Comparison of ENCODE assay signal across 23 cellular contexts in the genomic region with DNA sequence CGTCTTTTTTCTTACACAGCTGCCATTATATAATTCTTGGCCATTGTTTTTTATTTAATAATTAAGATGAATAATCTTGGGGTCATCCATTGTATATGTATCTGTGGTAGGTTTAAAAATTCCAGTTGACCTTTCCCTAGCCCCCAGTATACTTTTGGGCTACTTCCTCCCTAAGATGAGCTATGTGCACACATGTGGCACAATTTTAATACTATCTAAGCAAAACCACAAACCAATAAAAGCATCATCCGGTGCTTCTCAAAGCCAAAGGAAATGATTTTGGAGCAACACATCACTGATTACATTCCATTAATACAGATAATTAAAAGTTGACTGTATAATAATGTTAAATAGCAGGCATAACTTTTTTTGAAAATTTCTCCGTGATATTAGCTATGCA.
"Had no signal": no experiment of that assay in that cellular context is flagged by ENCODE, and none has a peak within 500 bp of the region (broad histone marks: within the 10 kb centered on the region; RNA-seq: fewer than 3 reads in every experiment).

No MANE protein-coding gene starts in this region.

- H3K4me1 ChIP-seq: gastroesophageal sphincter, left ventricle myocardium inferior, uterus had no signal

- DNase-seq: activated CD4-positive, alpha-beta memory T cell treated with anti-CD3 and anti-CD28 coated beads, Interleukin-2, amount 10 ng/mL, durations not matched to agents 7 days and 5 days; activated CD4-positive, alpha-beta T cell treated with anti-CD3 and anti-CD28 coated beads for 1 hour; activated CD4-positive, alpha-beta T cell treated with anti-CD3 and anti-CD28 coated beads, Interleukin-2, amount 10 ng/mL, durations not matched to agents 7 days and 5 days; activated naive CD8-positive, alpha-beta T cell treated with anti-CD3 and anti-CD28 coated beads, Interleukin-2, amount 50 U/mL, for 24 hours; activated T-cell treated with anti-CD3 and anti-CD28 coated beads, Interleukin-2, amount 50 U/mL, for 4 hours; amygdala; caudate nucleus; islet precursor cell; left ventricle myocardium inferior; posterior cingulate gyrus; right cardiac atrium; stimulated activated CD4-positive, alpha-beta T cell treated with anti-CD3 and anti-CD28 coated beads, Interleukin-2, amount 100 ng/mL, for 48 hours; uterus had no signal

- H3K27me3 Mint-ChIP-seq: activated CD4-positive, alpha-beta memory T cell treated with anti-CD3 and anti-CD28 coated beads, Interleukin-2, amount 10 ng/mL, durations not matched to agents 7 days and 5 days; activated CD4-positive, alpha-beta T cell treated with anti-CD3 and anti-CD28 coated beads, Interleukin-2, amount 10 ng/mL, durations not matched to agents 7 days and 5 days; activated naive CD4-positive, alpha-beta T cell treated with anti-CD3 and anti-CD28 coated beads, Interleukin-2, amount 50 U/mL, for 24 hours; activated naive CD8-positive, alpha-beta T cell treated with anti-CD3 and anti-CD28 coated beads, Interleukin-2, amount 50 U/mL, for 24 hours; activated T-helper 17 cell treated with anti-CD3 and anti-CD28 coated beads, Interleukin-2, amount 50 U/mL, for 72 hours; dendritic cell treated with granulocyte-macrophage colony-stimulating factor and Interleukin-4, amounts not matched to agents 40 ng/mL and 50 ng/mL, for 4 days; stimulated activated naive CD8-positive, alpha-beta T cell treated with anti-CD3 and anti-CD28 coated beads, Interleukin-15, Interleukin-2, amounts not matched to agents 100 ng/mL and 50 ng/mL, for 24 hours; type B pancreatic cell had no signal

- H3K36me3 ChIP-seq: uterus had no signal

- H3K27ac ChIP-seq: epithelial cell of prostate, gastroesophageal sphincter, hepatocyte, left ventricle myocardium inferior, uterus had no signal

- H2AFZ ChIP-seq: hepatocyte had no signal

- H3K79me2 ChIP-seq: hepatocyte had no signal

- ATAC-seq: activated naive CD8-positive, alpha-beta T cell treated with anti-CD3 and anti-CD28 coated beads, Interleukin-2, amount 50 U/mL, for 24 hours; activated T-cell treated with anti-CD3 and anti-CD28 coated beads, Interleukin-2, amount 50 U/mL, for 4 hours; activated T-helper 17 cell treated with anti-CD3 and anti-CD28 coated beads, Interleukin-2, amount 50 U/mL, for 72 hours; gastroesophageal sphincter; right cardiac atrium; WTC11 had no signal

- H3K27ac Mint-ChIP-seq: activated CD4-positive, alpha-beta memory T cell treated with anti-CD3 and anti-CD28 coated beads, Interleukin-2, amount 10 ng/mL, durations not matched to agents 7 days and 5 days; activated CD4-positive, alpha-beta T cell treated with anti-CD3 and anti-CD28 coated beads, Interleukin-2, amount 10 ng/mL, durations not matched to agents 7 days and 5 days; activated naive CD4-positive, alpha-beta T cell treated with anti-CD3 and anti-CD28 coated beads, Interleukin-2, amount 50 U/mL, for 24 hours; activated naive CD8-positive, alpha-beta T cell treated with anti-CD3 and anti-CD28 coated beads, Interleukin-2, amount 50 U/mL, for 24 hours; activated T-helper 17 cell treated with anti-CD3 and anti-CD28 coated beads, Interleukin-2, amount 50 U/mL, for 72 hours; dendritic cell treated with granulocyte-macrophage colony-stimulating factor and Interleukin-4, amounts not matched to agents 40 ng/mL and 50 ng/mL, for 4 days; nephron; stimulated activated naive CD8-positive, alpha-beta T cell treated with anti-CD3 and anti-CD28 coated beads, Interleukin-15, Interleukin-2, amounts not matched to agents 100 ng/mL and 50 ng/mL, for 24 hours; type B pancreatic cell; WTC11 had no signal

- H3K4me2 ChIP-seq: hepatocyte had no signal

- H3K27me3 ChIP-seq: gastroesophageal sphincter, hepatocyte, uterus had no signal

- H3K4me3 ChIP-seq: gastroesophageal sphincter, hepatocyte, left ventricle myocardium inferior, uterus had no signal

- H3K4me3 Mint-ChIP-seq: activated CD4-positive, alpha-beta memory T cell treated with anti-CD3 and anti-CD28 coated beads, Interleukin-2, amount 10 ng/mL, durations not matched to agents 7 days and 5 days; activated CD4-positive, alpha-beta T cell treated with anti-CD3 and anti-CD28 coated beads, Interleukin-2, amount 10 ng/mL, durations not matched to agents 7 days and 5 days; activated naive CD4-positive, alpha-beta T cell treated with anti-CD3 and anti-CD28 coated beads, Interleukin-2, amount 50 U/mL, for 24 hours; activated naive CD8-positive, alpha-beta T cell treated with anti-CD3 and anti-CD28 coated beads, Interleukin-2, amount 50 U/mL, for 24 hours; activated T-cell treated with anti-CD3 and anti-CD28 coated beads, Interleukin-2, amount 50 U/mL, for 4 hours; dendritic cell treated with granulocyte-macrophage colony-stimulating factor and Interleukin-4, amounts not matched to agents 40 ng/mL and 50 ng/mL, for 4 days; nephron; stimulated activated naive CD8-positive, alpha-beta T cell treated with anti-CD3 and anti-CD28 coated beads, Interleukin-15, Interleukin-2, amounts not matched to agents 100 ng/mL and 50 ng/mL, for 24 hours; type B pancreatic cell; WTC11 had no signal

- H3K9me3 Mint-ChIP-seq: activated CD4-positive, alpha-beta memory T cell treated with anti-CD3 and anti-CD28 coated beads, Interleukin-2, amount 10 ng/mL, durations not matched to agents 7 days and 5 days; activated CD4-positive, alpha-beta T cell treated with anti-CD3 and anti-CD28 coated beads, Interleukin-2, amount 10 ng/mL, durations not matched to agents 7 days and 5 days; activated naive CD4-positive, alpha-beta T cell treated with anti-CD3 and anti-CD28 coated beads, Interleukin-2, amount 50 U/mL, for 24 hours; activated naive CD8-positive, alpha-beta T cell treated with anti-CD3 and anti-CD28 coated beads, Interleukin-2, amount 50 U/mL, for 24 hours; activated T-cell treated with anti-CD3 and anti-CD28 coated beads, Interleukin-2, amount 50 U/mL, for 4 hours; activated T-helper 17 cell treated with anti-CD3 and anti-CD28 coated beads, Interleukin-2, amount 50 U/mL, for 72 hours; dendritic cell treated with granulocyte-macrophage colony-stimulating factor and Interleukin-4, amounts not matched to agents 40 ng/mL and 50 ng/mL, for 4 days; nephron; stimulated activated naive CD8-positive, alpha-beta T cell treated with anti-CD3 and anti-CD28 coated beads, Interleukin-15, Interleukin-2, amounts not matched to agents 100 ng/mL and 50 ng/mL, for 24 hours; type B pancreatic cell; WTC11 had no signal

- H3K9me3 ChIP-seq: gastroesophageal sphincter, left ventricle myocardium inferior, uterus had no signal

- H3K4me1 Mint-ChIP-seq: nephron had no signal

- H3K36me3 Mint-ChIP-seq: WTC11 had no signal
